1 cellular context compared by ENCODE assay signal in the genomic region with DNA sequence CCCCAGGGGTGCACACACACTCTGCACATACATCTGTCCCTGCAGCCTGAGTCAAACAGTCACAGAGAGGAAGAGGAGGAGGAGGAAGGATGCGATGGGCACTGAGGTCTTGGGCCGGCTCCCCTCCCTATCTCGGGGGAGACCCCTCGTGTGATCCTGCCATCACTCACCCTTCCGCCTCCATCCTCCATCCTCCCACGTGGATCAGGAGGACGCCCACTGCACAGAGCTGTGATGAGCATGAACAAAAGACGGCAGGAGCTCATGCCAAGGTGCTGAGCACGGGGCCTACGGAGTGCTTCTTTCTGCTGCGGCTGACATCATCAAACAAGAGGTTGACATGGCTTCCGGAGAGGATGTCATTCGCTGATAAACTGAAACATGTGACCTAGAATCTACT.
TF ChIP-seq lines count a peak whose summit lies in the region.

No MANE protein-coding gene starts in this region.

TF ChIP-seq in SK-N-SH treated with all-trans-retinoic acid at 6 μM for 48 hours, 23 proteins besides CTCF, POLR2A, EP300 and RAD21 (continued from another document):
- TF ChIP-seq, protein P1, sequence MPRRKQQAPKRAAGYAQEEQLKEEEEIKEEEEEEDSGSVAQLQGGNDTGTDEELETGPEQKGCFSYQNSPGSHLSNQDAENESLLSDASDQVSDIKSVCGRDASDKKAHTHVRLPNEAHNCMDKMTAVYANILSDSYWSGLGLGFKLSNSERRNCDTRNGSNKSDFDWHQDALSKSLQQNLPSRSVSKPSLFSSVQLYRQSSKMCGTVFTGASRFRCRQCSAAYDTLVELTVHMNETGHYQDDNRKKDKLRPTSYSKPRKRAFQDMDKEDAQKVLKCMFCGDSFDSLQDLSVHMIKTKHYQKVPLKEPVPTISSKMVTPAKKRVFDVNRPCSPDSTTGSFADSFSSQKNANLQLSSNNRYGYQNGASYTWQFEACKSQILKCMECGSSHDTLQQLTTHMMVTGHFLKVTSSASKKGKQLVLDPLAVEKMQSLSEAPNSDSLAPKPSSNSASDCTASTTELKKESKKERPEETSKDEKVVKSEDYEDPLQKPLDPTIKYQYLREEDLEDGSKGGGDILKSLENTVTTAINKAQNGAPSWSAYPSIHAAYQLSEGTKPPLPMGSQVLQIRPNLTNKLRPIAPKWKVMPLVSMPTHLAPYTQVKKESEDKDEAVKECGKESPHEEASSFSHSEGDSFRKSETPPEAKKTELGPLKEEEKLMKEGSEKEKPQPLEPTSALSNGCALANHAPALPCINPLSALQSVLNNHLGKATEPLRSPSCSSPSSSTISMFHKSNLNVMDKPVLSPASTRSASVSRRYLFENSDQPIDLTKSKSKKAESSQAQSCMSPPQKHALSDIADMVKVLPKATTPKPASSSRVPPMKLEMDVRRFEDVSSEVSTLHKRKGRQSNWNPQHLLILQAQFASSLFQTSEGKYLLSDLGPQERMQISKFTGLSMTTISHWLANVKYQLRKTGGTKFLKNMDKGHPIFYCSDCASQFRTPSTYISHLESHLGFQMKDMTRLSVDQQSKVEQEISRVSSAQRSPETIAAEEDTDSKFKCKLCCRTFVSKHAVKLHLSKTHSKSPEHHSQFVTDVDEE (CRISPR knock-in tag; IDR thresholded peaks at IDR 0.05), result no peak
- TF ChIP-seq, protein P2, sequence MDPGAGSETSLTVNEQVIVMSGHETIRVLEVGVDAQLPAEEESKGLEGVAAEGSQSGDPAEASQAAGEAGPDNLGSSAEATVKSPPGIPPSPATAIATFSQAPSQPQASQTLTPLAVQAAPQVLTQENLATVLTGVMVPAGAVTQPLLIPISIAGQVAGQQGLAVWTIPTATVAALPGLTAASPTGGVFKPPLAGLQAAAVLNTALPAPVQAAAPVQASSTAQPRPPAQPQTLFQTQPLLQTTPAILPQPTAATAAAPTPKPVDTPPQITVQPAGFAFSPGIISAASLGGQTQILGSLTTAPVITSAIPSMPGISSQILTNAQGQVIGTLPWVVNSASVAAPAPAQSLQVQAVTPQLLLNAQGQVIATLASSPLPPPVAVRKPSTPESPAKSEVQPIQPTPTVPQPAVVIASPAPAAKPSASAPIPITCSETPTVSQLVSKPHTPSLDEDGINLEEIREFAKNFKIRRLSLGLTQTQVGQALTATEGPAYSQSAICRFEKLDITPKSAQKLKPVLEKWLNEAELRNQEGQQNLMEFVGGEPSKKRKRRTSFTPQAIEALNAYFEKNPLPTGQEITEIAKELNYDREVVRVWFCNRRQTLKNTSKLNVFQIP (CRISPR knock-in tag; IDR thresholded peaks at IDR 0.05; ENCODE audit: borderline replicate concordance, low read depth), result no peak
- no peak for TF ChIP-seq ZFP30 (CRISPR knock-in tag; IDR thresholded peaks at IDR 0.05)
- TF ChIP-seq ARNTL (CRISPR knock-in tag; IDR thresholded peaks at IDR 0.05; ENCODE audit: borderline replicate concordance, low read depth), result no peak
- TF ChIP-seq ESRRG (CRISPR knock-in tag; IDR thresholded peaks at IDR 0.05), result no peak
- no peak for TF ChIP-seq ISL1 (CRISPR knock-in tag; IDR thresholded peaks at IDR 0.05)
- no peak for TF ChIP-seq TOX (CRISPR knock-in tag; IDR thresholded peaks at IDR 0.05; ENCODE audit: borderline replicate concordance)
- no peak for TF ChIP-seq ZNF70 (CRISPR knock-in tag; IDR thresholded peaks at IDR 0.05)
- no peak for TF ChIP-seq CSDC2 (CRISPR knock-in tag; IDR thresholded peaks at IDR 0.05)
- no peak for TF ChIP-seq ZFP3 (CRISPR knock-in tag; IDR thresholded peaks at IDR 0.05)
